ENCODE assay signal across 16 cellular contexts in genomic region chr11:31714840-31715239, GRCh38.
"Had no signal": no experiment of that assay in that cellular context is flagged by ENCODE, and none has a peak within 500 bp of the region (broad histone marks: within the 10 kb centered on the region; RNA-seq: fewer than 3 reads in every experiment).

No MANE protein-coding gene starts in this region.

- ATAC-seq: body of pancreas; natural killer cell treated with Interleukin-12 subunit alpha and Interleukin-12 subunit beta and Interleukin-15 and Interleukin-18, amount 100 ng/mL, for 72 hours had no signal

- H3K4me1 ChIP-seq: adrenal gland, body of pancreas, left ventricle myocardium inferior, right atrium auricular region, tibial nerve had no signal

- H3K9me3 Mint-ChIP-seq: activated CD4-positive, alpha-beta T cell treated with anti-CD3 and anti-CD28 coated beads, Interleukin-2, amount 10 ng/mL, durations not matched to agents 7 days and 5 days; memory B cell; natural killer cell treated with Interleukin-12 subunit alpha and Interleukin-12 subunit beta and Interleukin-15 and Interleukin-18, amount 100 ng/mL, for 72 hours had no signal

- DNase-seq: activated CD4-positive, alpha-beta T cell treated with anti-CD3 and anti-CD28 coated beads, Interleukin-2, amount 10 ng/mL, durations not matched to agents 7 days and 5 days; activated CD8-positive, alpha-beta memory T cell treated with anti-CD3 and anti-CD28 coated beads for 24 hours; activated naive CD4-positive, alpha-beta T cell treated with anti-CD3 and anti-CD28 coated beads, Interleukin-2, amount 50 U/mL, for 16 hours; adrenal gland; body of pancreas; central memory CD4-positive, alpha-beta T cell; cortex of kidney; effector memory CD4-positive, alpha-beta T cell; kidney; left ventricle myocardium inferior; nucleus accumbens; small intestine had no signal

- H3K4me3 ChIP-seq: adrenal gland, body of pancreas, left ventricle myocardium inferior, right atrium auricular region, tibial nerve had no signal

- H3K36me3 ChIP-seq: adrenal gland, left ventricle myocardium inferior, right atrium auricular region had no signal

- H3K27me3 Mint-ChIP-seq: activated CD4-positive, alpha-beta T cell treated with anti-CD3 and anti-CD28 coated beads, Interleukin-2, amount 10 ng/mL, durations not matched to agents 7 days and 5 days; memory B cell; natural killer cell treated with Interleukin-12 subunit alpha and Interleukin-12 subunit beta and Interleukin-15 and Interleukin-18, amount 100 ng/mL, for 72 hours had no signal

- H3K27me3 ChIP-seq: adrenal gland, body of pancreas, right atrium auricular region, tibial nerve had no signal

- H3K27ac ChIP-seq: adrenal gland, body of pancreas, left ventricle myocardium inferior, right atrium auricular region, tibial nerve had no signal

- H3K4me1 Mint-ChIP-seq: memory B cell had no signal

- H3K4me3 Mint-ChIP-seq: activated CD4-positive, alpha-beta T cell treated with anti-CD3 and anti-CD28 coated beads, Interleukin-2, amount 10 ng/mL, durations not matched to agents 7 days and 5 days; memory B cell; natural killer cell treated with Interleukin-12 subunit alpha and Interleukin-12 subunit beta and Interleukin-15 and Interleukin-18, amount 100 ng/mL, for 72 hours had no signal

- H3K9me3 ChIP-seq: adrenal gland, body of pancreas, left ventricle myocardium inferior, right atrium auricular region, tibial nerve had no signal
